In genomic region chr19:35704218-35704617, GRCh38 we compare ENCODE assay signal across 12 cellular contexts. TPM values are rescaled to one million over a fixed set of nuclear protein-coding genes. Genes with fewer than 3 reads are reported as not detected.
DNase-seq lines count a peak whose midpoint lies in the region; ATAC-seq, FAIRE-seq and TF ChIP-seq lines count a peak whose summit lies in the region.
"Had no signal": no experiment of that assay in that cellular context is flagged by ENCODE, and none has a peak within 500 bp of the region (broad histone marks: within the 10 kb centered on the region; RNA-seq: fewer than 3 reads in every experiment).

A gene with protein sequence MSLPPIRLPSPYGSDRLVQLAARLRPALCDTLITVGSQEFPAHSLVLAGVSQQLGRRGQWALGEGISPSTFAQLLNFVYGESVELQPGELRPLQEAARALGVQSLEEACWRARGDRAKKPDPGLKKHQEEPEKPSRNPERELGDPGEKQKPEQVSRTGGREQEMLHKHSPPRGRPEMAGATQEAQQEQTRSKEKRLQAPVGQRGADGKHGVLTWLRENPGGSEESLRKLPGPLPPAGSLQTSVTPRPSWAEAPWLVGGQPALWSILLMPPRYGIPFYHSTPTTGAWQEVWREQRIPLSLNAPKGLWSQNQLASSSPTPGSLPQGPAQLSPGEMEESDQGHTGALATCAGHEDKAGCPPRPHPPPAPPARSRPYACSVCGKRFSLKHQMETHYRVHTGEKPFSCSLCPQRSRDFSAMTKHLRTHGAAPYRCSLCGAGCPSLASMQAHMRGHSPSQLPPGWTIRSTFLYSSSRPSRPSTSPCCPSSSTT (plus strand): TSS chr19:35704558. CDS start chr19:35714627, 10,069 bp downstream.

- no peak within 1 kb of the TSS for H3K4me3 Mint-ChIP-seq in activated naive CD8-positive, alpha-beta T cell treated with anti-CD3 and anti-CD28 coated beads, Interleukin-2, amount 10 ng/mL, durations not matched to agents 7 days and 5 days
- H3K4me3 Mint-ChIP-seq in naive thymus-derived CD4-positive, alpha-beta T cell = peak within 1 kb of the TSS in 3 of 10 donors; percentile 26 to 59 (median 41)

- peaks cover 0 to 8% of the 10 kb centered on the region in 2 donors for H3K4me1 ChIP-seq in kidney (ENCODE audit: control insufficient read depth in 1 of 2, insufficient read depth in 1 of 2, low read depth in 1 of 2, low read length in 2 of 2)
- no peaks in the 10 kb centered on the region for H3K4me1 ChIP-seq in naive thymus-derived CD4-positive, alpha-beta T cell (ENCODE audit: control insufficient read depth in 2 of 2, insufficient read depth in 2 of 2, low read length in 2 of 2)
- H3K4me1 ChIP-seq in MM.1S (ENCODE audit: low read length) = no peaks in the 10 kb centered on the region

- H3K27me3 Mint-ChIP-seq in activated naive CD8-positive, alpha-beta T cell treated with anti-CD3 and anti-CD28 coated beads, Interleukin-2, amount 10 ng/mL, durations not matched to agents 7 days and 5 days = no peaks in the 10 kb centered on the region
- H3K27me3 Mint-ChIP-seq in naive thymus-derived CD4-positive, alpha-beta T cell = peaks cover 0 to 4% (median 0%) of the 10 kb centered on the region in 5 donors
- H3K27me3 Mint-ChIP-seq: central memory CD8-positive, alpha-beta T cell had no signal

- ATAC-seq in activated naive CD8-positive, alpha-beta T cell treated with anti-CD3 and anti-CD28 coated beads, Interleukin-2, amount 10 ng/mL, durations not matched to agents 7 days and 5 days (ENCODE audit: low read depth) = no peak
- ATAC-seq in GM18861 (IDR thresholded peaks at IDR 0.05; ENCODE audit: unreplicated experiment) = no peak
- no peak for ATAC-seq in naive thymus-derived CD4-positive, alpha-beta T cell

- TF ChIP-seq CTCF in kidney (IDR thresholded peaks at IDR 0.05; ENCODE audit: borderline replicate concordance, extremely low read depth, insufficient read depth) (no peak), MM.1S (IDR thresholded peaks at IDR 0.05; ENCODE audit: low read length) (no peak)

- H3K27me3 ChIP-seq in naive thymus-derived CD4-positive, alpha-beta T cell (ENCODE audit: control insufficient read depth in 2 of 2, insufficient read depth in 2 of 2, low read length in 2 of 2) = no peaks in the 10 kb centered on the region
- peaks cover 28% of the 10 kb centered on the region for H3K27me3 ChIP-seq in MM.1S (replicated peaks; ENCODE audit: insufficient read depth, low read length)

- H3K27ac ChIP-seq in kidney (ENCODE audit: low read depth in 2 of 2, low read length in 2 of 2) (no peak within 1 kb of the TSS), MM.1S (ENCODE audit: low read length) (no peak within 1 kb of the TSS)
- no peak within 1 kb of the TSS for H3K27ac ChIP-seq in naive thymus-derived CD4-positive, alpha-beta T cell (ENCODE audit: low read depth, low read length)

- H4K20me1 ChIP-seq in MM.1S (ENCODE audit: insufficient read depth, low read length) = no peaks in the 10 kb centered on the region

- no peak within 1 kb of the TSS for H3K4me2 ChIP-seq in MM.1S (ENCODE audit: low read depth, low read length)

- H3K27ac Mint-ChIP-seq in activated naive CD8-positive, alpha-beta T cell treated with anti-CD3 and anti-CD28 coated beads, Interleukin-2, amount 10 ng/mL, durations not matched to agents 7 days and 5 days = no peak within 1 kb of the TSS
- no peak within 1 kb of the TSS for H3K27ac Mint-ChIP-seq in naive thymus-derived CD4-positive, alpha-beta T cell
- H3K27ac Mint-ChIP-seq: type B pancreatic cell had no signal

- no peaks in the 10 kb centered on the region for H3K79me2 ChIP-seq in MM.1S (ENCODE audit: low read length)

- H3K36me3 Mint-ChIP-seq in activated naive CD8-positive, alpha-beta T cell treated with anti-CD3 and anti-CD28 coated beads, Interleukin-2, amount 10 ng/mL, durations not matched to agents 7 days and 5 days = peaks cover 6% of the 10 kb centered on the region
- H3K36me3 Mint-ChIP-seq in naive thymus-derived CD4-positive, alpha-beta T cell = peaks cover 0 to 2% (median 0%) of the 10 kb centered on the region in 5 donors
- H3K36me3 Mint-ChIP-seq: type B pancreatic cell had no signal

- DNase-seq in EH (ENCODE audit: low read depth) (peak; percentile 72), HT1080 (ENCODE audit: low read depth) (peak; percentile 21), kidney (peak; percentile 70), hippocampal formation (lab: John Stamatoyannopoulos, UW) (no peak), MM.1S (no peak)
- no peak for DNase-seq in activated naive CD8-positive, alpha-beta T cell treated with anti-CD3 and anti-CD28 coated beads, Interleukin-2, amount 10 ng/mL, durations not matched to agents 7 days and 5 days
- DNase-seq in naive thymus-derived CD4-positive, alpha-beta T cell = no peak

- peaks cover 6% of the 10 kb centered on the region for H3K4me1 Mint-ChIP-seq in activated naive CD8-positive, alpha-beta T cell treated with anti-CD3 and anti-CD28 coated beads, Interleukin-2, amount 10 ng/mL, durations not matched to agents 7 days and 5 days
- H3K4me1 Mint-ChIP-seq in naive thymus-derived CD4-positive, alpha-beta T cell = peaks cover 5 to 14% (median 6%) of the 10 kb centered on the region in 7 donors

- POLR2A ChIA-PET in activated naive CD8-positive, alpha-beta T cell treated with anti-CD3 and anti-CD28 coated beads, Interleukin-2, amount 10 ng/mL, durations not matched to agents 7 days and 5 days (lab: Charles Lee) = interaction anchor here (0.5 kb wide), 1 partner anchor 9 kb away, joined by 3 read pairs; no protein-coding TSS in a partner anchor
- POLR2A ChIA-PET in naive thymus-derived CD4-positive, alpha-beta T cell (lab: Charles Lee) = interaction anchor here (1.5 kb wide), 1 partner anchor 36 kb away, joined by 3 read pairs; no protein-coding TSS in a partner anchor

- H3K9me2 ChIP-seq in MM.1S (replicated peaks; ENCODE audit: insufficient read depth, low read length) = no peaks in the 10 kb centered on the region

- no peaks in the 10 kb centered on the region for H3K9me3 Mint-ChIP-seq in activated naive CD8-positive, alpha-beta T cell treated with anti-CD3 and anti-CD28 coated beads, Interleukin-2, amount 10 ng/mL, durations not matched to agents 7 days and 5 days
- H3K9me3 Mint-ChIP-seq in naive thymus-derived CD4-positive, alpha-beta T cell = peaks cover 0 to 3% (median 0%) of the 10 kb centered on the region in 11 donors
- H3K9me3 Mint-ChIP-seq: central memory CD8-positive, alpha-beta T cell had no signal

- no peaks in the 10 kb centered on the region for H3F3A ChIP-seq in MM.1S (ENCODE audit: insufficient read depth, low read length)

- H3K9ac ChIP-seq in kidney (ENCODE audit: low read length in 2 of 2) = no peak within 1 kb of the TSS
- H3K9ac ChIP-seq in MM.1S (ENCODE audit: low read length) = no peak within 1 kb of the TSS

- no peaks in the 10 kb centered on the region for H3K9me3 ChIP-seq in kidney (ENCODE audit: control insufficient read depth in 1 of 2, low read length in 2 of 2)
- no peaks in the 10 kb centered on the region for H3K9me3 ChIP-seq in naive thymus-derived CD4-positive, alpha-beta T cell (ENCODE audit: control insufficient read depth in 2 of 3, low read length in 3 of 3)
- H3K9me3 ChIP-seq in MM.1S (replicated peaks; ENCODE audit: insufficient read depth, low read length) = no peaks in the 10 kb centered on the region

- no peaks in the 10 kb centered on the region for H3K36me3 ChIP-seq in kidney (ENCODE audit: control insufficient read depth in 1 of 2, insufficient read depth in 2 of 2, low read length in 2 of 2)
- no peaks in the 10 kb centered on the region for H3K36me3 ChIP-seq in naive thymus-derived CD4-positive, alpha-beta T cell (ENCODE audit: control insufficient read depth in 2 of 3, insufficient read depth in 3 of 3, low read length in 3 of 3)
- no peaks in the 10 kb centered on the region for H3K36me3 ChIP-seq in MM.1S (replicated peaks; ENCODE audit: insufficient read depth, low read length)

- no peak within 1 kb of the TSS for H2AFZ ChIP-seq in MM.1S (ENCODE audit: low read length)

- CTCF ChIA-PET in naive thymus-derived CD4-positive, alpha-beta T cell (lab: Charles Lee) = interaction anchor here (1.2 kb wide), 1 partner anchor 10 kb away, joined by 4 read pairs; no protein-coding TSS in a partner anchor

- FAIRE-seq in kidney (lab: Jason Lieb, UNC) = no peak
- FAIRE-seq: H54 had no signal

- H3K4me3 ChIP-seq in kidney (ENCODE audit: low read length in 2 of 2) (no peak within 1 kb of the TSS), MM.1S (ENCODE audit: low read length) (no peak within 1 kb of the TSS)
- H3K4me3 ChIP-seq in naive thymus-derived CD4-positive, alpha-beta T cell (ENCODE audit: low read length) = no peak within 1 kb of the TSS
- H3K4me3 ChIP-seq: lung had no signal

- intact Hi-C loops in kidney (cut with DNase I) = no loop called here
- intact Hi-C loops in naive thymus-derived CD4-positive, alpha-beta T cell (cut with micrococcal nuclease) = loop anchor here in 1 of 2 donors (5.0 kb wide), 2 partner anchors 57 to 348 kb away; partner anchors contain the start of genes COX6B1, THAP8 and WDR62

RNA-seq across cellular contexts. Expression of the gene that starts here (rescaled TPM):
- total RNA-seq in HT1080 (2014; rRNA removed; shearing (Covaris generic)) = not detected in 2 replicates
- not detected in 2 replicates for polyA plus RNA-seq in HT1080 (2015; cell fraction: cytosol; rRNA removed)
- polyA plus RNA-seq in HT1080 (2015; cell fraction: nucleus; rRNA removed) = not detected in 2 replicates
- 10 to 100 TPM; 24.5 to 33.6 TPM for total RNA-seq in activated naive CD8-positive, alpha-beta T cell treated with anti-CD3 and anti-CD28 coated beads, Interleukin-2, amount 10 ng/mL, durations not matched to agents 7 days and 5 days
- 1.8 TPM for total RNA-seq in kidney
- polyA plus RNA-seq in kidney (ENCODE audit: insufficient read depth, low read depth, low replicate concordance) = not detected
- 10 to 100 TPM in 1 of 5 experiments, 1 to 10 TPM in 1, under 1 TPM in 2, not detected in 1; 0.35 to 41.6 (median 1.0) TPM for total RNA-seq in naive thymus-derived CD4-positive, alpha-beta T cell
- polyA plus RNA-seq in naive thymus-derived CD4-positive, alpha-beta T cell = not detected

Comparison
In these comparisons a context has a peak if more than half of its experiments do, and no peak if none do; other contexts are left out.
1. Peak in DNase-seq in HT1080; RNA of the gene not detected or under 1 TPM.
2. DNase-seq: peak in EH (single experiment) and kidney (single experiment); none in activated naive CD8-positive, alpha-beta T cell treated with anti-CD3 and anti-CD28 coated beads, Interleukin-2, amount 10 ng/mL, durations not matched to agents 7 days and 5 days (single experiment), naive thymus-derived CD4-positive, alpha-beta T cell (0 of 9), hippocampal formation (0 of 2) and MM.1S (single experiment).